In the genomic region with DNA sequence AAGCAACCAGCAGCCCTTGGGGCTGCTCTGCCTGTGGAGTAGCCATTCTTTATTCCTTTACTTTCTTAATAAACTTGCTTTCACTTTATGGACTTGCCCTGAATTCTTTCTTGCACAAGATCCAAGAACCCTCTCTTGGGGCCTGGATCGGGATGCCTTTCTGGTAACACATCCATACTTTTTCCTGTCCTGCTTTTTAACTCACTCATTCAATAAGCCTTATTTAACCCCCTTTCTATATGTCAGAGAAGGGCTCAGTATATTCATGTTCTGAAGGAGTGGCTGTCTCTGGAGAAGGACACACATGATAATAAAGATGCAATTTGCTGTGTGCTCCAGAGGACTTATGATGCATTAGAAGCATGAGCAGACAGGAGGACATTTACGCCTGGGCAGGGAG, we compare ENCODE assay signal across 6 cellular contexts.
DNase-seq lines count a peak whose midpoint lies in the region; TF ChIP-seq lines count a peak whose summit lies in the region.
"Not testable (repeated sequence)": the region's sequence is repeated elsewhere in the genome, so short reads cannot be mapped to it uniquely, and the experiment has no call there.

No MANE protein-coding gene starts in this region.

- H3K4me3 ChIP-seq in GM23248; fibroblast of mammary gland (ENCODE audit: control insufficient read depth, low read depth, low read length): not testable (repeated sequence)
- H3K4me3 ChIP-seq in adipocyte (ENCODE audit: low read length): peak overlapping the region; percentile 53
- H3K4me3 ChIP-seq in mesenchymal stem cell (ENCODE audit: insufficient read depth in 1 of 2, low read depth in 1 of 2, low read length in 2 of 2): peak overlapping the region in 1 of 2 experiments; percentile 58
- peak overlapping the region; percentile 21 for H3K4me3 ChIP-seq in osteoblast (ENCODE audit: insufficient read depth, low read length)

- H3K79me2 ChIP-seq in GM23248 (ENCODE audit: insufficient read depth); osteoblast (ENCODE audit: insufficient read depth, low read length): not testable (repeated sequence)

- peak overlapping the region; percentile 11 for H2BK120ac ChIP-seq in mesenchymal stem cell (ENCODE audit: low read depth, low read length)

- in situ Hi-C loops in GM23248 (cut with MboI): not testable (repeated sequence)

- H3K4ac ChIP-seq in mesenchymal stem cell (ENCODE audit: low read depth in 1 of 2, low read length in 2 of 2): peak overlapping the region; percentile 9 to 39

- not testable (repeated sequence) for H3K27ac ChIP-seq in GM23248; mesenchymal stem cell (ENCODE audit: low read length, poor library complexity, severe bottlenecking)
- peak overlapping the region; percentile 23 for H3K27ac ChIP-seq in osteoblast (ENCODE audit: low read depth, low read length)

- not testable (repeated sequence) for H4K91ac ChIP-seq in mesenchymal stem cell (ENCODE audit: low read length)

- H3F3A ChIP-seq in GM23248 (ENCODE audit: insufficient read depth): not testable (repeated sequence)

- not testable (repeated sequence) for H3K23ac ChIP-seq in mesenchymal stem cell (ENCODE audit: low read length in 2 of 2)

- H3K4me2 ChIP-seq in GM23248 (ENCODE audit: unreplicated experiment): peak overlapping the region; percentile 60
- H3K4me2 ChIP-seq in mesenchymal stem cell (ENCODE audit: low read length, poor library complexity, severe bottlenecking): not testable (repeated sequence)
- H3K4me2 ChIP-seq in osteoblast (ENCODE audit: insufficient read depth, low read length): peak overlapping the region; percentile 52

- peak overlapping the region; percentile 22 to 65 for H2BK12ac ChIP-seq in mesenchymal stem cell (ENCODE audit: low read length in 2 of 2)

- H2BK15ac ChIP-seq in mesenchymal stem cell (ENCODE audit: low read depth, poor library complexity, severe bottlenecking): peak overlapping the region; percentile 44

- not testable (repeated sequence) for H3K36me3 ChIP-seq in GM23248 (ENCODE audit: low read depth); adipocyte (ENCODE audit: control insufficient read depth, insufficient read depth, low read length, severe bottlenecking); mesenchymal stem cell (ENCODE audit: control insufficient read depth in 1 of 2, insufficient read depth in 2 of 2, low read depth in 1 of 2, low read length in 2 of 2); osteoblast (ENCODE audit: insufficient read depth, low read length)

- not testable (repeated sequence) for TF ChIP-seq CTCF in fibroblast of mammary gland (conservative IDR thresholded peaks at IDR 0.05; ENCODE audit: control insufficient read depth, insufficient read depth, low read depth, low read length); osteoblast (IDR thresholded peaks at IDR 0.05; ENCODE audit: extremely low read depth, low read depth, low read length)

- H3K9ac ChIP-seq in GM23248: not testable (repeated sequence)
- peak overlapping the region; percentile 24 for H3K9ac ChIP-seq in adipocyte (ENCODE audit: low read length)
- peak overlapping the region; percentile 61 for H3K9ac ChIP-seq in mesenchymal stem cell (ENCODE audit: low read length)

- not testable (repeated sequence) for H2AK5ac ChIP-seq in mesenchymal stem cell (ENCODE audit: low read length, severe bottlenecking)

- not testable (repeated sequence) for H3K14ac ChIP-seq in mesenchymal stem cell (ENCODE audit: low read length in 2 of 2)

- H3K79me1 ChIP-seq in mesenchymal stem cell (replicated peaks; ENCODE audit: low read length, poor library complexity, severe bottlenecking): not testable (repeated sequence)

- H4K8ac ChIP-seq in mesenchymal stem cell (ENCODE audit: low read length): not testable (repeated sequence)

- H2AFZ ChIP-seq in GM23248 (peak overlapping the region; percentile 51), osteoblast (ENCODE audit: low read length) (peak overlapping the region; percentile 72)
- not testable (repeated sequence) for H2AFZ ChIP-seq in mesenchymal stem cell (ENCODE audit: low read depth, low read length)

- H3K18ac ChIP-seq in mesenchymal stem cell (ENCODE audit: low read depth in 1 of 2, low read length in 2 of 2): peak overlapping the region; percentile 62 to 67

- not testable (repeated sequence) for H3K27me3 ChIP-seq in GM23248 (replicated peaks; ENCODE audit: insufficient read depth); adipocyte (replicated peaks; ENCODE audit: control insufficient read depth, insufficient read depth, low read length); mesenchymal stem cell (ENCODE audit: control insufficient read depth in 1 of 2, insufficient read depth in 1 of 2, low read length in 2 of 2); osteoblast (ENCODE audit: insufficient read depth, low read length)

- not testable (repeated sequence) for H3K9me3 ChIP-seq in GM23248 (ENCODE audit: low read depth); adipocyte (ENCODE audit: control insufficient read depth, low read length); mesenchymal stem cell (ENCODE audit: control insufficient read depth, low read length); osteoblast (ENCODE audit: low read depth, low read length)

- not testable (repeated sequence) for H3K9me2 ChIP-seq in GM23248 (ENCODE audit: insufficient read depth)

- not testable (repeated sequence) for H2BK5ac ChIP-seq in mesenchymal stem cell (ENCODE audit: low read depth, low read length, poor library complexity, severe bottlenecking)

- H4K20me1 ChIP-seq in GM23248 (ENCODE audit: insufficient read depth); osteoblast (ENCODE audit: insufficient read depth, low read length): not testable (repeated sequence)

- not testable (repeated sequence) for H3K4me1 ChIP-seq in GM23248 (ENCODE audit: insufficient read depth); mesenchymal stem cell (ENCODE audit: control insufficient read depth, insufficient read depth, low read depth, low read length)
- H3K4me1 ChIP-seq in adipocyte (ENCODE audit: control insufficient read depth, insufficient read depth, low read length) (peaks cover 32% of the 10 kb centered on the region), osteoblast (ENCODE audit: insufficient read depth, low read length) (peaks cover 14% of the 10 kb centered on the region)

- 52 to 56% methylated on average over 2 of the region's 2 CpGs for WGBS in GM23248 (ENCODE audit: low coverage in 1 of 2, low lambda C conversion rate in 2 of 2, missing lambda C conversion rate in 2 of 2), 2 experiments
- WGBS in mesenchymal stem cell: 17% methylated on average over 2 of the region's 2 CpGs

- DNase-seq in GM23248: peak; percentile 48
- peak; percentile 35 for DNase-seq in adipocyte (ENCODE audit: low read depth)
- peak; percentile 46 for DNase-seq in fibroblast of mammary gland (ENCODE audit: low read depth)
- peak; percentile 59 for DNase-seq in mesenchymal stem cell
- peak; percentile 68 for DNase-seq in osteoblast (ENCODE audit: insufficient read length, low spot score, missing footprints)
- DNase-seq in stromal cell of bone marrow (ENCODE audit: low read depth): peak; percentile 42
